In the genomic region with DNA sequence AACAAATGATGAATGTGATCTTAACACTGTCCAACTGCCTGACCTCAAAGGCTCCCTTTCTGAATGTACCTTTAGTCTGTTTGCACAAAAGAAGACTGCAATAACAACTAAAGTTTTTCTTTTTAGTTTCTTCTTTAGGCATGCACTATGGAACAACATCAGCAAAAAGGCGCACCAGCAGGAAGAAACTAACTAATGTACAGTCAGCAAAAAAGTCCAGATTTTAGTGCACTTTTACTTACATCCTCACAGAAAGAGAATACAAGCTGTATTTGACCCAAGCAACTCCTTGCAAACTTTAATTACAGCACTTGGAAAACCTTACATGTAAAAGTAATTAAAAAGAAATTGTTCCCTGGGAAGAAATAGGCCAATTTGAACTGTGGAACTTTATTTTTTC, we compare ENCODE assay signal across 31 cellular contexts.
"Had no signal": no experiment of that assay in that cellular context is flagged by ENCODE, and none has a peak within 500 bp of the region (broad histone marks: within the 10 kb centered on the region; RNA-seq: fewer than 3 reads in every experiment).

No MANE protein-coding gene starts in this region.

- FAIRE-seq: frontal cortex had no signal

- ATAC-seq: activated CD4-positive, alpha-beta T cell treated with anti-CD3 and anti-CD28 coated beads for 36 hours; activated CD8-positive, alpha-beta memory T cell treated with anti-CD3 and anti-CD28 coated beads, Interleukin-2, amount 10 ng/mL, durations not matched to agents 7 days and 5 days; activated CD8-positive, alpha-beta T cell treated with anti-CD3 and anti-CD28 coated beads, Interleukin-2, amount 10 ng/mL, durations not matched to agents 7 days and 5 days; activated naive CD8-positive, alpha-beta T cell treated with anti-CD3 and anti-CD28 coated beads, Interleukin-2, amount 50 U/mL, for 24 hours; body of pancreas; esophagus mucosa; heart left ventricle; T-helper 17 cell had no signal

- DNase-seq: activated B cell treated with CpG ODN at 0.5 μM for 24 hours; activated CD4-positive, alpha-beta memory T cell treated with anti-CD3 and anti-CD28 coated beads for 36 hours; activated CD4-positive, alpha-beta T cell treated with anti-CD3 and anti-CD28 coated beads for 36 hours; activated CD4-positive, alpha-beta T cell treated with anti-CD3 and anti-CD28 coated beads, Interleukin-2, amount 10 ng/mL, durations not matched to agents 24 days and 14 days; activated CD4-positive, CD25-positive, alpha-beta regulatory T cell treated with anti-CD3 and anti-CD28 coated beads, Interleukin-2, amount 50 U/mL, for 72 hours; activated CD8-positive, alpha-beta memory T cell treated with anti-CD3 and anti-CD28 coated beads, Interleukin-2, amount 10 ng/mL, durations not matched to agents 7 days and 5 days; activated CD8-positive, alpha-beta memory T cell treated with anti-CD3 and anti-CD28 coated beads, Interleukin-2, amount 50 U/mL, for 4 hours; activated CD8-positive, alpha-beta T cell treated with anti-CD3 and anti-CD28 coated beads, Interleukin-2, amount 10 ng/mL, durations not matched to agents 7 days and 5 days; activated effector memory CD4-positive, alpha-beta T cell treated with anti-CD3 and anti-CD28 coated beads, Interleukin-2, amount 50 U/mL, for 16 hours; activated naive CD4-positive, alpha-beta T cell treated with anti-CD3 and anti-CD28 coated beads for 36 hours; activated naive CD8-positive, alpha-beta T cell treated with anti-CD3 and anti-CD28 coated beads for 36 hours; activated naive CD8-positive, alpha-beta T cell treated with anti-CD3 and anti-CD28 coated beads, Interleukin-2, amount 50 U/mL, for 24 hours; activated T-cell treated with anti-CD3 and anti-CD28 coated beads, Interleukin-2, amount 50 U/mL, for 1 hour; activated T-cell treated with anti-CD3 and anti-CD28 coated beads, Interleukin-2, amount 50 U/mL, for 48 hours; adrenal gland; aorta; body of pancreas; central memory CD4-positive, alpha-beta T cell; cerebellar nuclear complex; colonic mucosa; dorsolateral prefrontal cortex; effector memory CD4-positive, alpha-beta T cell; endodermal cell; foreskin fibroblast; glutamatergic neuron; heart left ventricle; T-helper 17 cell; T1000; WERI-Rb-1 had no signal

- H3K27ac ChIP-seq: adrenal gland, body of pancreas, colonic mucosa, heart left ventricle, WERI-Rb-1 had no signal

- H3K36me3 ChIP-seq: adrenal gland, colonic mucosa, heart left ventricle, WERI-Rb-1 had no signal

- H3K27me3 ChIP-seq: adrenal gland, body of pancreas, colonic mucosa, dorsolateral prefrontal cortex, heart left ventricle had no signal

- H3K4me3 ChIP-seq: adrenal gland, body of pancreas, colonic mucosa, dorsolateral prefrontal cortex, heart left ventricle had no signal

- H3K4me1 ChIP-seq: adrenal gland, body of pancreas, colonic mucosa, heart left ventricle had no signal

- H3K9me3 ChIP-seq: adrenal gland, body of pancreas, colonic mucosa had no signal
